ENCODE assay signal across 7 cellular contexts in the genomic region with DNA sequence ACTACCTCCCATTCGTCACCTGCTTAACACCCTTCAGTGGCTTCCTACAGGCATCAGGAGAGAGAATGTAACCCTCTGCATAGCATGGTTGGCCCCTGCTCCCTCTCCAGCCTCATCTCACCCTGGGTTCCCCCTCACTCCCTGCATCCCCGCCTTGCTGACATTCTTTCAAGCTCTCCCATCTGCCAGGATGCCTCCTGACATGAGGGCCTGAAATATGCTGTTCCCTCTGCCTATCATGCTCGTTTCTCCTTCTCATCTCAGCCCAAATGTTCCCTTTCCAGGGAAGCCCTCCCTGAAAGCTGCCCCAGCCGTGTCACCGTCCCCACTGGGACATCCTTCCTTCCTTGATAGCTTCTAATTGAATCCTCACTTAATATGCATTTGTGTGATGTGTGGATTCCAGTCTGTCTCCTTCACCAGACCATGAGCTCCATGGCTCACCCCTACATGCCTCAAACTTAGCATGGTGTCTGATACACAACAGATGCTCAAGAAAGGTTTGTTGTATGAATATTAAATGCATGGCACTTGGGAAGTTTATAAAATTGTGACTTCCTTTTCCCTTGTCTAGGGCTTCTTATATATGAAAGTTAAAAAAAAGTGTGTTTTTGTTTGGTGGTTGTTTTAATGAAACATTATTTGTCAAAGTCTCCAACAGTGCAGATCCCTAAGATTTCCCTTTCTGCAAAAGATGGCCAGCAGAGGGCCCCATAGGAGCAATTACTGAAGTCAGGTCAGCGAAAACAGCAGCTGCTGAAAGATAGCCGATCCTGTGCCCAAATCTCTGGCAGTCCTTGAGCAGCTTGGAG. TPM values are rescaled to one million over a fixed set of nuclear protein-coding genes. Genes with fewer than 3 reads are reported as not detected.
DNase-seq lines count a peak whose midpoint lies in the region; TF ChIP-seq lines count a peak whose summit lies in the region.

No MANE protein-coding gene starts in this region.

- no peaks in the 10 kb centered on the region for H3K79me1 ChIP-seq in trophoblast cell (ENCODE audit: low read length)

- H4K12ac ChIP-seq in trophoblast cell (ENCODE audit: low read depth, low read length) = no peak overlapping the region

- no CpG with 5 or more reads among the region's 7 CpGs for WGBS in trophoblast cell (ENCODE audit: extremely low coverage, insufficient coverage, insufficient read length)

- H4K20me1 ChIP-seq in KMS-11 (ENCODE audit: insufficient read depth) = no peaks in the 10 kb centered on the region

- no peak overlapping the region for H3K27ac Mint-ChIP-seq in type B pancreatic cell

- peaks cover 36% of the 10 kb centered on the region for H3K4me1 Mint-ChIP-seq in type B pancreatic cell (ENCODE audit: unreplicated experiment)

- no peak overlapping the region for H3K4me3 ChIP-seq in GM12875 (ENCODE audit: low read depth, low read length)
- no peak overlapping the region for H3K4me3 ChIP-seq in KMS-11 (IDR thresholded peaks at IDR 0.05; ENCODE audit: insufficient read depth, low read depth, low read length)
- no peak overlapping the region for H3K4me3 ChIP-seq in SJSA1
- H3K4me3 ChIP-seq in trophoblast cell (ENCODE audit: low read depth, low read length) = no peak overlapping the region

- no peak overlapping the region for H2BK12ac ChIP-seq in trophoblast cell (ENCODE audit: low read length)

- H2AK5ac ChIP-seq in trophoblast cell (ENCODE audit: low read length) = no peak overlapping the region

- peaks cover 9% of the 10 kb centered on the region for H3K27me3 Mint-ChIP-seq in type B pancreatic cell

- H4K91ac ChIP-seq in trophoblast cell (ENCODE audit: low read depth, low read length) = no peak overlapping the region

- no peak overlapping the region for H3K14ac ChIP-seq in trophoblast cell (ENCODE audit: low read length)

- no peaks in the 10 kb centered on the region for H3K4me1 ChIP-seq in KMS-11 (ENCODE audit: low read depth, poor library complexity, severe bottlenecking)
- H3K4me1 ChIP-seq in SJSA1 (replicated peaks) = peaks cover 8% of the 10 kb centered on the region; the same call in 1 of the 2 replicates
- H3K4me1 ChIP-seq in trophoblast cell (ENCODE audit: control insufficient read depth in 1 of 2, insufficient read depth in 2 of 2, low read length in 2 of 2) = no peaks in the 10 kb centered on the region

- H3K79me2 ChIP-seq in KMS-11 (ENCODE audit: insufficient read depth, low read depth) (no peaks in the 10 kb centered on the region), trophoblast cell (ENCODE audit: control insufficient read depth, insufficient read depth, low read length, poor library complexity) (no peaks in the 10 kb centered on the region)

- H3K4me2 ChIP-seq in KMS-11 = no peak overlapping the region
- H3K4me2 ChIP-seq in trophoblast cell (ENCODE audit: low read length) = no peak overlapping the region

- H3K27me3 ChIP-seq in KMS-11 (ENCODE audit: insufficient read depth, low read depth) (no peaks in the 10 kb centered on the region), SJSA1 (replicated peaks) (no peaks in the 10 kb centered on the region; the same call in 1 of the 2 replicates), trophoblast cell (ENCODE audit: insufficient read depth, low read length) (no peaks in the 10 kb centered on the region)

- no peak overlapping the region for H2BK120ac ChIP-seq in trophoblast cell (ENCODE audit: insufficient read depth, low read length, poor library complexity)

- H3K9ac ChIP-seq in KMS-11 (no peak overlapping the region), trophoblast cell (ENCODE audit: low read length) (no peak overlapping the region)

- H3K9me3 Mint-ChIP-seq in type B pancreatic cell = no peaks in the 10 kb centered on the region

- TF ChIP-seq CTCF in GM12875 (IDR thresholded peaks at IDR 0.05; ENCODE audit: borderline replicate concordance, insufficient read depth, low read depth, low read length) (peak; percentile 61; the same call in 1 of the 2 replicates), KMS-11 (conservative IDR thresholded peaks at IDR 0.05; ENCODE audit: low read depth, low read length) (peak; percentile 65), type B pancreatic cell (conservative IDR thresholded peaks at IDR 0.05) (peak; percentile 90)

- H3K4me3 Mint-ChIP-seq in type B pancreatic cell = no peak overlapping the region

- H3K27ac ChIP-seq in KMS-11 (no peak overlapping the region), SJSA1 (no peak overlapping the region), trophoblast cell (ENCODE audit: low read depth, low read length) (no peak overlapping the region)

- H3K36me3 ChIP-seq in KMS-11 (ENCODE audit: insufficient read depth) (no peaks in the 10 kb centered on the region), SJSA1 (no peaks in the 10 kb centered on the region), trophoblast cell (ENCODE audit: control insufficient read depth in 1 of 2, insufficient read depth in 2 of 2, low read length in 2 of 2) (no peaks in the 10 kb centered on the region)

- H4K8ac ChIP-seq in trophoblast cell (ENCODE audit: low read depth, low read length) = no peak overlapping the region

- H3K4ac ChIP-seq in trophoblast cell (ENCODE audit: low read depth, low read length) = no peak overlapping the region

- no peak overlapping the region for H3K23ac ChIP-seq in trophoblast cell (ENCODE audit: low read length)

- no peaks in the 10 kb centered on the region for H3K36me3 Mint-ChIP-seq in type B pancreatic cell

- DNase-seq in SJSA1 (ENCODE audit: low read depth in 1 of 2, low spot score in 2 of 2) (peak; percentile 48 to 69), germinal center (ENCODE audit: low spot score) (peak; percentile 57), trophoblast cell (peak; percentile 42 to 77), type B pancreatic cell (ENCODE audit: extremely low spot score, unreplicated experiment) (no peak)
- peak; percentile 66 for DNase-seq in activated gamma-delta T cell treated with anti-CD3 and anti-CD28 coated beads, Interleukin-2, amount 50 U/mL, for 16 hours (ENCODE audit: low read depth)

- H3K9me3 ChIP-seq in SJSA1 (replicated peaks) (no peaks in the 10 kb centered on the region), trophoblast cell (ENCODE audit: insufficient read depth, low read depth, low read length) (no peaks in the 10 kb centered on the region)

- no peak overlapping the region; the same call in 1 of the 2 replicates for H2AFZ ChIP-seq in KMS-11 (ENCODE audit: low read depth)
- H2AFZ ChIP-seq in trophoblast cell (ENCODE audit: insufficient read depth, low read length, poor library complexity) = no peak overlapping the region

- no peak overlapping the region for H2BK5ac ChIP-seq in trophoblast cell (ENCODE audit: low read depth, low read length, poor library complexity)

- no peak overlapping the region for H3K18ac ChIP-seq in trophoblast cell (ENCODE audit: low read length)

RNA-seq across cellular contexts. Expression of gene C5orf58, which starts 7.3 kb away (rescaled TPM):
- total RNA-seq in SJSA1 (2014; rRNA removed; shearing (Covaris generic)) = not detected in 2 replicates
- polyA plus RNA-seq in trophoblast cell (2013) = not detected in 2 replicates
- total RNA-seq in type B pancreatic cell (ENCODE audit: low replicate concordance) = not detected in 2 replicates
